Comparison of ENCODE assay signal across 8 cellular contexts in genomic region chr4:110510955-110511544, GRCh38. TPM values are rescaled to one million over a fixed set of nuclear protein-coding genes. Genes with fewer than 3 reads are reported as not detected.
DNase-seq lines count a peak whose midpoint lies in the region; ATAC-seq and TF ChIP-seq lines count a peak whose summit lies in the region.

No MANE protein-coding gene starts in this region.

- no peak for TF ChIP-seq EP300 in Ishikawa (IDR thresholded peaks at IDR 0.05; ENCODE audit: borderline replicate concordance)

- no peak overlapping the region for H3K4me3 Mint-ChIP-seq in endodermal cell

- no peak overlapping the region for H3K4me3 ChIP-seq in Panc1 (ENCODE audit: low read depth in 2 of 2, low read length in 2 of 2)
- H3K4me3 ChIP-seq in endodermal cell (ENCODE audit: low read length) = no peak overlapping the region

- DNase-seq in Ammon's horn (ENCODE audit: low spot score) = peak; percentile 78
- DNase-seq in Panc1 (ENCODE audit: low read depth, low spot score) = no peak
- DNase-seq in endodermal cell = no peak
- DNase-seq in midbrain (lab: John Stamatoyannopoulos, UW) = peak; percentile 71

- H3K4me1 ChIP-seq in Panc1 (ENCODE audit: control insufficient read depth, insufficient read depth, low read length) (no peaks in the 10 kb centered on the region), endodermal cell (ENCODE audit: control insufficient read depth, insufficient read depth, low read length) (no peaks in the 10 kb centered on the region)

- no TSS peak for BruUV-seq in Panc1 (replicated peaks; lab: Mats Ljungman, UMichigan)

- no peaks in the 10 kb centered on the region for H3K9me3 Mint-ChIP-seq in endodermal cell

- H3K36me3 Mint-ChIP-seq in endodermal cell (ENCODE audit: low read depth) = no peaks in the 10 kb centered on the region

- intact Hi-C loops in Panc1 (cut with micrococcal nuclease; ENCODE audit: unreplicated experiment) = loop anchor here (5.0 to 10.0 kb wide), 2 partner anchors 166 to 194 kb away; no protein-coding TSS in a partner anchor

- no peaks in the 10 kb centered on the region for H3K36me3 ChIP-seq in Panc1 (ENCODE audit: control insufficient read depth, insufficient read depth, low read length)
- H3K36me3 ChIP-seq in endodermal cell (ENCODE audit: control insufficient read depth, insufficient read depth, low read length) = no peaks in the 10 kb centered on the region

- in situ Hi-C loops in Panc1 (cut with HindIII; ENCODE audit: low pct_unique_long_range_greater_than_20kb, low sequenced_read_pairs) = no loop called here

- CTCF ChIA-PET in Panc1 (lab: Charles Lee) = interaction anchor here (0.5 kb wide), 1 partner anchor 196 kb away, joined by 3 read pairs; no protein-coding TSS in a partner anchor

- no peak overlapping the region for H3K9ac ChIP-seq in endodermal cell (ENCODE audit: extremely low read depth, low read length, poor library complexity, severe bottlenecking)

- TF ChIP-seq CTCF in Panc1 (IDR thresholded peaks at IDR 0.05) = peak; percentile 49; the same call in 1 of the 2 replicates
- TF ChIP-seq CTCF in endodermal cell (conservative IDR thresholded peaks at IDR 0.05) = peak; percentile 89

- H3K27ac Mint-ChIP-seq in endodermal cell = no peak overlapping the region

- no peaks in the 10 kb centered on the region for H3K9me3 ChIP-seq in Panc1 (ENCODE audit: control insufficient read depth, insufficient read depth, low read depth, low read length)
- H3K9me3 ChIP-seq in endodermal cell (ENCODE audit: control insufficient read depth, low read length) = no peaks in the 10 kb centered on the region

- ATAC-seq in GM18868 (IDR thresholded peaks at IDR 0.05; ENCODE audit: unreplicated experiment) (peak; percentile 62), Panc1 (no peak), GM21825 (IDR thresholded peaks at IDR 0.05; ENCODE audit: unreplicated experiment) (no peak), GM19328 (IDR thresholded peaks at IDR 0.05; ENCODE audit: unreplicated experiment) (no peak)

- 55% methylated on average over 4 of the region's 4 CpGs; no CpG with 5 or more reads in 1 of the 2 experiments for WGBS in endodermal cell (ENCODE audit: insufficient coverage in 1 of 2, insufficient read length in 1 of 2), 2 experiments

- peak; percentile 61 for TF ChIP-seq RAD21 in Ishikawa (IDR thresholded peaks at IDR 0.05; ENCODE audit: low read depth)

- H3K27me3 ChIP-seq in Panc1 (ENCODE audit: control insufficient read depth, insufficient read depth, low read length) (no peaks in the 10 kb centered on the region), endodermal cell (ENCODE audit: control insufficient read depth, insufficient read depth, low read length, poor library complexity, severe bottlenecking) (no peaks in the 10 kb centered on the region)

- H3K27me3 Mint-ChIP-seq in endodermal cell (ENCODE audit: insufficient read depth) = no peaks in the 10 kb centered on the region

- POLR2A ChIA-PET in Panc1 (lab: Charles Lee) = no interaction called here

- H3K27ac ChIP-seq in Panc1 (ENCODE audit: low read length) = no peak overlapping the region
- H3K27ac ChIP-seq in endodermal cell (ENCODE audit: low read depth, low read length) = no peak overlapping the region

- H3K4me1 Mint-ChIP-seq in endodermal cell = no peaks in the 10 kb centered on the region

TF ChIP-seq in Ishikawa, 13 proteins besides CTCF, POLR2A, EP300 and RAD21:
- TF ChIP-seq REST (IDR thresholded peaks at IDR 0.05; ENCODE audit: low read depth) = no peak
- no peak for TF ChIP-seq CEBPB (IDR thresholded peaks at IDR 0.05)
- TF ChIP-seq ZBTB7A (IDR thresholded peaks at IDR 0.05; ENCODE audit: low read depth) = no peak

RNA-seq across cellular contexts. Expression of gene ENPEP, which starts 35.1 kb away (rescaled TPM):
- total RNA-seq in Panc1 (2021; ENCODE audit: unreplicated experiment) = not detected
- polyA plus RNA-seq in Panc1 (2012; ENCODE audit: insufficient read length) = not detected
- total RNA-seq in endodermal cell = 1 to 10 TPM; 4.6 to 9.4 TPM
- 1.7 TPM for polyA plus RNA-seq in endodermal cell (2013, experiment 1 of 2)
- polyA plus RNA-seq in endodermal cell (2013, experiment 2 of 2) = 1.9 TPM

Comparison
In these comparisons a context has a peak if more than half of its experiments do, and no peak if none do; other contexts are left out.
1. DNase-seq: peak in Ammon's horn (single experiment) and midbrain (single experiment); none in Panc1 (single experiment) and endodermal cell (single experiment).